28 cellular contexts compared by ENCODE assay signal in genomic region chr1:66678151-66678550, GRCh38.
"Had no signal": no experiment of that assay in that cellular context is flagged by ENCODE, and none has a peak within 500 bp of the region (broad histone marks: within the 10 kb centered on the region; RNA-seq: fewer than 3 reads in every experiment).

No MANE protein-coding gene starts in this region.

- DNase-seq: activated CD4-positive, alpha-beta memory T cell treated with anti-CD3 and anti-CD28 coated beads for 36 hours; activated CD4-positive, alpha-beta T cell treated with anti-CD3 and anti-CD28 coated beads for 48 hours; activated CD8-positive, alpha-beta memory T cell treated with anti-CD3 and anti-CD28 coated beads, Interleukin-2, amount 50 U/mL, for 4 hours; activated effector memory CD4-positive, alpha-beta T cell treated with anti-CD3 and anti-CD28 coated beads, Interleukin-2, amount 50 U/mL, for 16 hours; activated naive CD4-positive, alpha-beta T cell treated with anti-CD3 and anti-CD28 coated beads for 36 hours; activated naive CD8-positive, alpha-beta T cell treated with anti-CD3 and anti-CD28 coated beads for 36 hours; activated T-cell treated with anti-CD3 and anti-CD28 coated beads, Interleukin-2, amount 50 U/mL, for 1 hour; adrenal gland; aorta; central memory CD4-positive, alpha-beta T cell; effector CD8-positive, alpha-beta T cell; hypothalamus; lower lobe of right lung; mesenchymal stem cell; naive thymus-derived CD8-positive, alpha-beta T cell; occipital lobe; posterior cingulate gyrus; right lobe of liver; stimulated activated CD4-positive, alpha-beta T cell treated with anti-CD3 and anti-CD28 coated beads, Interleukin-12 subunit alpha, Interleukin-12 subunit beta, amount 100 ng/mL, for 4 hours; stimulated activated CD4-positive, alpha-beta T cell treated with anti-CD3 and anti-CD28 coated beads, Interleukin-4, amount 100 ng/mL, for 1 hour; stimulated activated naive CD8-positive, alpha-beta T cell treated with anti-CD3 and anti-CD28 coated beads, Interleukin-15, Interleukin-2, amounts not matched to agents 100 U/mL and 50 U/mL, for 24 hours; testis; uterus had no signal

- H3K4me1 ChIP-seq: adrenal gland, gastroesophageal sphincter, lower lobe of right lung, neural progenitor cell, right lobe of liver, testis, uterus had no signal

- H3K4me1 Mint-ChIP-seq: activated naive CD8-positive, alpha-beta T cell treated with anti-CD3 and anti-CD28 coated beads for 36 hours; naive thymus-derived CD8-positive, alpha-beta T cell; neural progenitor cell had no signal

- ATAC-seq: gastroesophageal sphincter; lower lobe of right lung; naive thymus-derived CD8-positive, alpha-beta T cell; right lobe of liver; stimulated activated naive CD8-positive, alpha-beta T cell treated with anti-CD3 and anti-CD28 coated beads, Interleukin-15, Interleukin-2, amounts not matched to agents 100 U/mL and 50 U/mL, for 24 hours had no signal

- H3K36me3 Mint-ChIP-seq: activated CD4-positive, alpha-beta memory T cell treated with anti-CD3 and anti-CD28 coated beads for 36 hours; activated naive CD8-positive, alpha-beta T cell treated with anti-CD3 and anti-CD28 coated beads for 36 hours; naive thymus-derived CD8-positive, alpha-beta T cell; neural progenitor cell; type B pancreatic cell had no signal

- H3K9me3 Mint-ChIP-seq: activated CD4-positive, alpha-beta memory T cell treated with anti-CD3 and anti-CD28 coated beads for 36 hours; activated naive CD4-positive, alpha-beta T cell treated with anti-CD3 and anti-CD28 coated beads for 36 hours; activated naive CD8-positive, alpha-beta T cell treated with anti-CD3 and anti-CD28 coated beads for 36 hours; activated T-helper 1 cell treated with anti-CD3 and anti-CD28 coated beads, Interleukin-12 subunit alpha, Interleukin-12 subunit beta, Interleukin-2, Interleukin-4 antibody, amounts not matched to agents 30 ng/mL and 10 ng/mL and 1 ng/mL, durations not matched to agents 14 hours and 24 hours and 36 hours; naive thymus-derived CD8-positive, alpha-beta T cell; neural progenitor cell; type B pancreatic cell had no signal

- H3K27ac Mint-ChIP-seq: activated CD4-positive, alpha-beta memory T cell treated with anti-CD3 and anti-CD28 coated beads for 36 hours; activated naive CD4-positive, alpha-beta T cell treated with anti-CD3 and anti-CD28 coated beads for 36 hours; activated naive CD8-positive, alpha-beta T cell treated with anti-CD3 and anti-CD28 coated beads for 36 hours; activated T-helper 1 cell treated with anti-CD3 and anti-CD28 coated beads, Interleukin-12 subunit alpha, Interleukin-12 subunit beta, Interleukin-2, Interleukin-4 antibody, amounts not matched to agents 30 ng/mL and 10 ng/mL and 1 ng/mL, durations not matched to agents 14 hours and 24 hours and 36 hours; naive thymus-derived CD8-positive, alpha-beta T cell; neural progenitor cell; type B pancreatic cell had no signal

- H3K9me3 ChIP-seq: adrenal gland, gastroesophageal sphincter, lower lobe of right lung, right lobe of liver, testis, uterus had no signal

- H3K27me3 ChIP-seq: adrenal gland, gastroesophageal sphincter, neural progenitor cell, right lobe of liver, testis, uterus had no signal

- H3K4me3 ChIP-seq: adrenal gland, gastroesophageal sphincter, lower lobe of right lung, neural progenitor cell, right lobe of liver, testis, uterus had no signal

- H3K4me3 Mint-ChIP-seq: activated CD4-positive, alpha-beta memory T cell treated with anti-CD3 and anti-CD28 coated beads for 36 hours; activated naive CD4-positive, alpha-beta T cell treated with anti-CD3 and anti-CD28 coated beads for 36 hours; activated naive CD8-positive, alpha-beta T cell treated with anti-CD3 and anti-CD28 coated beads for 36 hours; activated T-helper 1 cell treated with anti-CD3 and anti-CD28 coated beads, Interleukin-12 subunit alpha, Interleukin-12 subunit beta, Interleukin-2, Interleukin-4 antibody, amounts not matched to agents 30 ng/mL and 10 ng/mL and 1 ng/mL, durations not matched to agents 14 hours and 24 hours and 36 hours; naive thymus-derived CD8-positive, alpha-beta T cell; neural progenitor cell; type B pancreatic cell had no signal

- H3K27ac ChIP-seq: lower lobe of right lung, neural progenitor cell, right lobe of liver, VCaP had no signal

- H3K27me3 Mint-ChIP-seq: type B pancreatic cell had no signal

- H3K36me3 ChIP-seq: adrenal gland, lower lobe of right lung, neural progenitor cell, right lobe of liver, uterus had no signal
